1 cellular context compared by ENCODE assay signal in the genomic region with DNA sequence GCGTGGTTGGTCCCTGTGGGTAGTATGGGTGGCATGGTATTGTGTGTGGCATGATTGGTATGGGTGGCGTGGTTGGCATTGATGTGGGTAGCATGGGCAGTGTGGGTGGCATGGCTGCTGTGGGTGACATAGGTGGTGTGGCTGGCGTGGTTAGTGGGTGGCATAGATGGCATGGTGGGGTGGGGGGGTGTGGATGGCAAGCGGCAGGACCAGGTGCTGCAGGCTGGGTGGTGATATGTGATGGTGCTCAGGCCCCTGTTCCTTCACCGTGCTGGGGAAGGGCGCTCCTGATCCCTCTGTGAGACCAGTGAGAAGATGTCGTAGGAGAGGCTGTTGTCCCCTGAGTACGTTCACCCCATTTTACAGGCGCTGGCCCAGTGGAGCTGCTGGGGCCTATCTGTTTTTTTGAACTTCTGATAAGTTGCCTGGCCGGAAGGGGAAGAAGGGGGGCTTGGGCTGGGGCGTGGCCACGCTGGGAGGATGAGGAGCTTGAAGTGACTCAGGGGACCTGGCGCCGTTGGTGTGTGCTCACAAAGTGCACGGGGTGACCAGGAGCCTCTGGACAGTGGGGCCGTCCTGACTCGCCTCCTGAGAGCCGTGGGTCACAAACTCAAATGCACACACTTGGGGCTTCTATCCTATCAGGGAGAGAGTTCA.
TF ChIP-seq lines count a peak whose summit lies in the region.

No MANE protein-coding gene starts in this region.

TF ChIP-seq in K562, 482 proteins besides CTCF, POLR2A, EP300 and RAD21 (continued from another document and continues in another):
- TF ChIP-seq, protein P1, sequence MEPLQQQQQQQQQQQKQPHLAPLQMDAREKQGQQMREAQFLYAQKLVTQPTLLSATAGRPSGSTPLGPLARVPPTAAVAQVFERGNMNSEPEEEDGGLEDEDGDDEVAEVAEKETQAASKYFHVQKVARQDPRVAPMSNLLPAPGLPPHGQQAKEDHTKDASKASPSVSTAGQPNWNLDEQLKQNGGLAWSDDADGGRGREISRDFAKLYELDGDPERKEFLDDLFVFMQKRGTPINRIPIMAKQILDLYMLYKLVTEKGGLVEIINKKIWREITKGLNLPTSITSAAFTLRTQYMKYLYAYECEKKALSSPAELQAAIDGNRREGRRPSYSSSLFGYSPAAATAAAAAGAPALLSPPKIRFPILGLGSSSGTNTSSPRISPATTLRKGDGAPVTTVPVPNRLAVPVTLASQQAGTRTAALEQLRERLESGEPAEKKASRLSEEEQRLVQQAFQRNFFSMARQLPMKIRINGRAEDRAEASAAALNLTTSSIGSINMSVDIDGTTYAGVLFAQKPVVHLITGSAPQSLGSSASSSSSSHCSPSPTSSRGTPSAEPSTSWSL (CRISPR knock-in tag; IDR thresholded peaks at IDR 0.05; ENCODE audit: borderline replicate concordance) = no peak
- TF ChIP-seq COPS2 (conservative IDR thresholded peaks at IDR 0.05) (no peak), ZNF324 (CRISPR knock-in tag; IDR thresholded peaks at IDR 0.05) (no peak), SMARCA5 (IDR thresholded peaks at IDR 0.05) (no peak; the same call in 1 of the 2 replicates), KLF6 (CRISPR knock-in tag; IDR thresholded peaks at IDR 0.05; ENCODE audit: borderline replicate concordance) (no peak), TEAD4 (IDR thresholded peaks at IDR 0.05; ENCODE audit: low read length) (no peak), TEAD4 (CRISPR knock-in tag; IDR thresholded peaks at IDR 0.05; ENCODE audit: borderline replicate concordance) (no peak), ZNF146 (CRISPR knock-in tag; IDR thresholded peaks at IDR 0.05; ENCODE audit: unreplicated experiment) (no peak), MCM7 (IDR thresholded peaks at IDR 0.05) (no peak), STAT5B (CRISPR knock-in tag; IDR thresholded peaks at IDR 0.05) (no peak), ZNF507 (tag; conservative IDR thresholded peaks at IDR 0.05) (no peak), PHF8 (IDR thresholded peaks at IDR 0.05; ENCODE audit: borderline replicate concordance, low read length) (peak; percentile 22; the same call in 1 of the 2 replicates), TBL1XR1 (IDR thresholded peaks at IDR 0.05; ENCODE audit: low read length in 2 of 2) (no peak), ZNF76 (CRISPR knock-in tag; IDR thresholded peaks at IDR 0.05; ENCODE audit: borderline replicate concordance) (no peak), MCM2 (IDR thresholded peaks at IDR 0.05; ENCODE audit: low read depth) (no peak), RCOR1 (IDR thresholded peaks at IDR 0.05; ENCODE audit: borderline replicate concordance in 1 of 2, low read depth in 2 of 2, low read length in 2 of 2) (peak in 1 of 2 experiments; percentile 70; a peak in 2 of 4 replicates), STAG1 (CRISPR knock-in tag; IDR thresholded peaks at IDR 0.05; ENCODE audit: borderline replicate concordance) (no peak), CHD1 (IDR thresholded peaks at IDR 0.05; ENCODE audit: low read length) (no peak), ZFX (CRISPR knock-in tag; IDR thresholded peaks at IDR 0.05) (peak; percentile 60), ZNF212 (CRISPR knock-in tag; IDR thresholded peaks at IDR 0.05) (no peak), ZBED1 (IDR thresholded peaks at IDR 0.05) (no peak), TAF9B (IDR thresholded peaks at IDR 0.05; ENCODE audit: partially characterized antibody) (no peak), ZFPM2 (CRISPR knock-in tag; IDR thresholded peaks at IDR 0.05) (no peak), MTA1 (IDR thresholded peaks at IDR 0.05; ENCODE audit: borderline replicate concordance) (no peak), HNRNPUL1 (IDR thresholded peaks at IDR 0.05; ENCODE audit: low read length) (no peak), SMARCB1 (IDR thresholded peaks at IDR 0.05; ENCODE audit: insufficient read length, low read depth) (no peak), ZNF699 (CRISPR knock-in tag; IDR thresholded peaks at IDR 0.05; ENCODE audit: insufficient replicate concordance) (no peak), ZNF384 (IDR thresholded peaks at IDR 0.05; ENCODE audit: low read depth, low read length) (peak; percentile 63; the same call in 1 of the 2 replicates), TGIF2 (CRISPR knock-in tag; IDR thresholded peaks at IDR 0.05) (no peak), NCOA4 (IDR thresholded peaks at IDR 0.05; ENCODE audit: partially characterized antibody) (no peak), ZSCAN29 (IDR thresholded peaks at IDR 0.05) (no peak), MTA2 (IDR thresholded peaks at IDR 0.05; ENCODE audit: low read depth) (no peak), YY1 (IDR thresholded peaks at IDR 0.05; ENCODE audit: borderline replicate concordance in 1 of 3, control insufficient read depth in 1 of 3, extremely low read depth in 1 of 3, insufficient read depth in 3 of 3, insufficient read length in 1 of 3, insufficient replicate concordance in 2 of 3, low read depth in 1 of 3, low read length in 2 of 3) (no peak), XRCC3 (IDR thresholded peaks at IDR 0.05) (no peak), ZC3H11A (IDR thresholded peaks at IDR 0.05; ENCODE audit: low read depth, low read length) (no peak), ZNF175 (CRISPR knock-in tag; IDR thresholded peaks at IDR 0.05; ENCODE audit: low read depth) (no peak), BCL6 (CRISPR knock-in tag; IDR thresholded peaks at IDR 0.05) (no peak), KDM2B (CRISPR knock-in tag; IDR thresholded peaks at IDR 0.05) (no peak), ZBTB17 (CRISPR knock-in tag; IDR thresholded peaks at IDR 0.05) (no peak), EZH2 (IDR thresholded peaks at IDR 0.05; ENCODE audit: borderline replicate concordance, low read depth, low read length) (no peak), TOE1 (IDR thresholded peaks at IDR 0.05; ENCODE audit: borderline replicate concordance) (no peak), TOE1 (CRISPR knock-in tag; IDR thresholded peaks at IDR 0.05; ENCODE audit: borderline replicate concordance, low read depth) (no peak)
- TF ChIP-seq, protein P2, sequence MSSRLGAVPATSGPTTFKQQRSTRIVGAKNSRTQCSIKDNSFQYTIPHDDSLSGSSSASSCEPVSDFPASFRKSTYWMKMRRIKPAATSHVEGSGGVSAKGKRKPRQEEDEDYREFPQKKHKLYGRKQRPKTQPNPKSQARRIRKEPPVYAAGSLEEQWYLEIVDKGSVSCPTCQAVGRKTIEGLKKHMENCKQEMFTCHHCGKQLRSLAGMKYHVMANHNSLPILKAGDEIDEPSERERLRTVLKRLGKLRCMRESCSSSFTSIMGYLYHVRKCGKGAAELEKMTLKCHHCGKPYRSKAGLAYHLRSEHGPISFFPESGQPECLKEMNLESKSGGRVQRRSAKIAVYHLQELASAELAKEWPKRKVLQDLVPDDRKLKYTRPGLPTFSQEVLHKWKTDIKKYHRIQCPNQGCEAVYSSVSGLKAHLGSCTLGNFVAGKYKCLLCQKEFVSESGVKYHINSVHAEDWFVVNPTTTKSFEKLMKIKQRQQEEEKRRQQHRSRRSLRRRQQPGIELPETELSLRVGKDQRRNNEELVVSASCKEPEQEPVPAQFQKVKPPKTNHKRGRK (tag; IDR thresholded peaks at IDR 0.05) = no peak
- TF ChIP-seq, protein P3, sequence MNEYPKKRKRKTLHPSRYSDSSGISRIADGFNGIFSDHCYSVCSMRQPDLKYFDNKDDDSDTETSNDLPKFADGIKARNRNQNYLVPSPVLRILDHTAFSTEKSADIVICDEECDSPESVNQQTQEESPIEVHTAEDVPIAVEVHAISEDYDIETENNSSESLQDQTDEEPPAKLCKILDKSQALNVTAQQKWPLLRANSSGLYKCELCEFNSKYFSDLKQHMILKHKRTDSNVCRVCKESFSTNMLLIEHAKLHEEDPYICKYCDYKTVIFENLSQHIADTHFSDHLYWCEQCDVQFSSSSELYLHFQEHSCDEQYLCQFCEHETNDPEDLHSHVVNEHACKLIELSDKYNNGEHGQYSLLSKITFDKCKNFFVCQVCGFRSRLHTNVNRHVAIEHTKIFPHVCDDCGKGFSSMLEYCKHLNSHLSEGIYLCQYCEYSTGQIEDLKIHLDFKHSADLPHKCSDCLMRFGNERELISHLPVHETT (CRISPR knock-in tag; conservative IDR thresholded peaks at IDR 0.05 in 1 of 2, IDR thresholded peaks at IDR 0.05 in 1 of 2) = 0 out of 4 replicates have a peak, but pooled peaks of 1 of the 2 experiments have one; percentile 29
- TF ChIP-seq, protein P4, sequence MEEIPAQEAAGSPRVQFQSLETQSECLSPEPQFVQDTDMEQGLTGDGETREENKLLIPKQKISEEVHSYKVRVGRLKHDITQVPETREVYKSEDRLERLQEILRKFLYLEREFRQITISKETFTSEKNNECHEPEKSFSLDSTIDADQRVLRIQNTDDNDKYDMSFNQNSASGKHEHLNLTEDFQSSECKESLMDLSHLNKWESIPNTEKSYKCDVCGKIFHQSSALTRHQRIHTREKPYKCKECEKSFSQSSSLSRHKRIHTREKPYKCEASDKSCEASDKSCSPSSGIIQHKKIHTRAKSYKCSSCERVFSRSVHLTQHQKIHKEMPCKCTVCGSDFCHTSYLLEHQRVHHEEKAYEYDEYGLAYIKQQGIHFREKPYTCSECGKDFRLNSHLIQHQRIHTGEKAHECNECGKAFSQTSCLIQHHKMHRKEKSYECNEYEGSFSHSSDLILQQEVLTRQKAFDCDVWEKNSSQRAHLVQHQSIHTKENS (CRISPR knock-in tag; IDR thresholded peaks at IDR 0.05) = no peak
- TF ChIP-seq, protein P5, sequence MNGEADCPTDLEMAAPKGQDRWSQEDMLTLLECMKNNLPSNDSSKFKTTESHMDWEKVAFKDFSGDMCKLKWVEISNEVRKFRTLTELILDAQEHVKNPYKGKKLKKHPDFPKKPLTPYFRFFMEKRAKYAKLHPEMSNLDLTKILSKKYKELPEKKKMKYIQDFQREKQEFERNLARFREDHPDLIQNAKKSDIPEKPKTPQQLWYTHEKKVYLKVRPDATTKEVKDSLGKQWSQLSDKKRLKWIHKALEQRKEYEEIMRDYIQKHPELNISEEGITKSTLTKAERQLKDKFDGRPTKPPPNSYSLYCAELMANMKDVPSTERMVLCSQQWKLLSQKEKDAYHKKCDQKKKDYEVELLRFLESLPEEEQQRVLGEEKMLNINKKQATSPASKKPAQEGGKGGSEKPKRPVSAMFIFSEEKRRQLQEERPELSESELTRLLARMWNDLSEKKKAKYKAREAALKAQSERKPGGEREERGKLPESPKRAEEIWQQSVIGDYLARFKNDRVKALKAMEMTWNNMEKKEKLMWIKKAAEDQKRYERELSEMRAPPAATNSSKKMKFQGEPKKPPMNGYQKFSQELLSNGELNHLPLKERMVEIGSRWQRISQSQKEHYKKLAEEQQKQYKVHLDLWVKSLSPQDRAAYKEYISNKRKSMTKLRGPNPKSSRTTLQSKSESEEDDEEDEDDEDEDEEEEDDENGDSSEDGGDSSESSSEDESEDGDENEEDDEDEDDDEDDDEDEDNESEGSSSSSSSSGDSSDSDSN (IDR thresholded peaks at IDR 0.05; ENCODE audit: borderline replicate concordance in 1 of 2, low read depth in 2 of 2, low read length in 2 of 2) = no peak
- TF ChIP-seq, protein P6, sequence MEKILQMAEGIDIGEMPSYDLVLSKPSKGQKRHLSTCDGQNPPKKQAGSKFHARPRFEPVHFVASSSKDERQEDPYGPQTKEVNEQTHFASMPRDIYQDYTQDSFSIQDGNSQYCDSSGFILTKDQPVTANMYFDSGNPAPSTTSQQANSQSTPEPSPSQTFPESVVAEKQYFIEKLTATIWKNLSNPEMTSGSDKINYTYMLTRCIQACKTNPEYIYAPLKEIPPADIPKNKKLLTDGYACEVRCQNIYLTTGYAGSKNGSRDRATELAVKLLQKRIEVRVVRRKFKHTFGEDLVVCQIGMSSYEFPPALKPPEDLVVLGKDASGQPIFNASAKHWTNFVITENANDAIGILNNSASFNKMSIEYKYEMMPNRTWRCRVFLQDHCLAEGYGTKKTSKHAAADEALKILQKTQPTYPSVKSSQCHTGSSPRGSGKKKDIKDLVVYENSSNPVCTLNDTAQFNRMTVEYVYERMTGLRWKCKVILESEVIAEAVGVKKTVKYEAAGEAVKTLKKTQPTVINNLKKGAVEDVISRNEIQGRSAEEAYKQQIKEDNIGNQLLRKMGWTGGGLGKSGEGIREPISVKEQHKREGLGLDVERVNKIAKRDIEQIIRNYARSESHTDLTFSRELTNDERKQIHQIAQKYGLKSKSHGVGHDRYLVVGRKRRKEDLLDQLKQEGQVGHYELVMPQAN (IDR thresholded peaks at IDR 0.05; ENCODE audit: borderline replicate concordance) = no peak; the same call in 1 of the 2 replicates
- TF ChIP-seq, protein P7, sequence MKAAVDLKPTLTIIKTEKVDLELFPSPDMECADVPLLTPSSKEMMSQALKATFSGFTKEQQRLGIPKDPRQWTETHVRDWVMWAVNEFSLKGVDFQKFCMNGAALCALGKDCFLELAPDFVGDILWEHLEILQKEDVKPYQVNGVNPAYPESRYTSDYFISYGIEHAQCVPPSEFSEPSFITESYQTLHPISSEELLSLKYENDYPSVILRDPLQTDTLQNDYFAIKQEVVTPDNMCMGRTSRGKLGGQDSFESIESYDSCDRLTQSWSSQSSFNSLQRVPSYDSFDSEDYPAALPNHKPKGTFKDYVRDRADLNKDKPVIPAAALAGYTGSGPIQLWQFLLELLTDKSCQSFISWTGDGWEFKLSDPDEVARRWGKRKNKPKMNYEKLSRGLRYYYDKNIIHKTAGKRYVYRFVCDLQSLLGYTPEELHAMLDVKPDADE (conservative IDR thresholded peaks at IDR 0.05; ENCODE audit: control insufficient read depth, low read depth, low read length) = peak; percentile 33; the same call in 1 of the 2 replicates
- TF ChIP-seq, protein P8, sequence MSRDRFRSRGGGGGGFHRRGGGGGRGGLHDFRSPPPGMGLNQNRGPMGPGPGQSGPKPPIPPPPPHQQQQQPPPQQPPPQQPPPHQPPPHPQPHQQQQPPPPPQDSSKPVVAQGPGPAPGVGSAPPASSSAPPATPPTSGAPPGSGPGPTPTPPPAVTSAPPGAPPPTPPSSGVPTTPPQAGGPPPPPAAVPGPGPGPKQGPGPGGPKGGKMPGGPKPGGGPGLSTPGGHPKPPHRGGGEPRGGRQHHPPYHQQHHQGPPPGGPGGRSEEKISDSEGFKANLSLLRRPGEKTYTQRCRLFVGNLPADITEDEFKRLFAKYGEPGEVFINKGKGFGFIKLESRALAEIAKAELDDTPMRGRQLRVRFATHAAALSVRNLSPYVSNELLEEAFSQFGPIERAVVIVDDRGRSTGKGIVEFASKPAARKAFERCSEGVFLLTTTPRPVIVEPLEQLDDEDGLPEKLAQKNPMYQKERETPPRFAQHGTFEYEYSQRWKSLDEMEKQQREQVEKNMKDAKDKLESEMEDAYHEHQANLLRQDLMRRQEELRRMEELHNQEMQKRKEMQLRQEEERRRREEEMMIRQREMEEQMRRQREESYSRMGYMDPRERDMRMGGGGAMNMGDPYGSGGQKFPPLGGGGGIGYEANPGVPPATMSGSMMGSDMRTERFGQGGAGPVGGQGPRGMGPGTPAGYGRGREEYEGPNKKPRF (IDR thresholded peaks at IDR 0.05; ENCODE audit: low read depth, low read length) = no peak
- TF ChIP-seq, protein P9, sequence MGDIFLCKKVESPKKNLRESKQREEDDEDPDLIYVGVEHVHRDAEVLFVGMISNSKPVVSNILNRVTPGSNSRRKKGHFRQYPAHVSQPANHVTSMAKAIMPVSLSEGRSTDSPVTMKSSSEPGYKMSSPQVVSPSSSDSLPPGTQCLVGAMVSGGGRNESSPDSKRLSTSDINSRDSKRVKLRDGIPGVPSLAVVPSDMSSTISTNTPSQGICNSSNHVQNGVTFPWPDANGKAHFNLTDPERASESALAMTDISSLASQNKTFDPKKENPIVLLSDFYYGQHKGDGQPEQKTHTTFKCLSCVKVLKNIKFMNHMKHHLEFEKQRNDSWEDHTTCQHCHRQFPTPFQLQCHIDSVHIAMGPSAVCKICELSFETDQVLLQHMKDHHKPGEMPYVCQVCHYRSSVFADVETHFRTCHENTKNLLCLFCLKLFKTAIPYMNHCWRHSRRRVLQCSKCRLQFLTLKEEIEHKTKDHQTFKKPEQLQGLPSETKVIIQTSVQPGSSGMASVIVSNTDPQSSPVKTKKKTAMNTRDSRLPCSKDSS (IDR thresholded peaks at IDR 0.05; ENCODE audit: low read depth, partially characterized antibody) = no peak
